In the genomic region with DNA sequence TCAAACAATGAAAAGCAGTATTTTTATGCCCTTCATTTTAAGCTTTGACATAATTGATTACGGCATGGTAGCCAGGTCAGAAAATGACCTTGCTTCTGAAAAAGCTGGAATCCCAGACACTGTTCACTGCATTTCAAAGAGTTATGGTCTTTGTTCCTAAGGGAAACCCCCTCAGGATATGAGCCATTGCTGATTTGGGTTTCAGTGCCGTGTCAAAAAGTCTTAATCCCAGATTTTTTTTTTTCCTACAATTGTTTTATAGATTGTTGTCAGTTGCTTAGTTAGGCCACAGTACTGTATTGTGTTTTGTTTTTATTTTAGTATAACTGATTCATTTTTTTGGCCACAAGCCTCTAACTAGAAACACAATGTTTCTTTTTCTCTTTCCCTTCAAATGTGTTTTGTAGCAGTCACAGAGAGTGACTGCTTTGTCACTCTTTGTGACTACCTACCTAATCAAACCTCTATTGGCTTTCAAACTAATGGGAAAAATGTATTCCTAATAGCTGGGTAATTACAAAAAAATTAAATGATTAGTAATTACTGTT, we compare ENCODE assay signal across 1 cellular context.
TF ChIP-seq lines count a peak whose summit lies in the region.

No MANE protein-coding gene starts in this region.

TF ChIP-seq in GM12878, 131 proteins besides CTCF, POLR2A, EP300 and RAD21 (continued from another document):
- TF ChIP-seq SMAD1 (IDR thresholded peaks at IDR 0.05; ENCODE audit: low read depth, partially characterized antibody), result no peak
- no peak for TF ChIP-seq WRNIP1 (IDR thresholded peaks at IDR 0.05; ENCODE audit: borderline replicate concordance, low read depth, low read length)
- no peak for TF ChIP-seq CBFB (IDR thresholded peaks at IDR 0.05; ENCODE audit: low read depth)
- TF ChIP-seq, protein P1, sequence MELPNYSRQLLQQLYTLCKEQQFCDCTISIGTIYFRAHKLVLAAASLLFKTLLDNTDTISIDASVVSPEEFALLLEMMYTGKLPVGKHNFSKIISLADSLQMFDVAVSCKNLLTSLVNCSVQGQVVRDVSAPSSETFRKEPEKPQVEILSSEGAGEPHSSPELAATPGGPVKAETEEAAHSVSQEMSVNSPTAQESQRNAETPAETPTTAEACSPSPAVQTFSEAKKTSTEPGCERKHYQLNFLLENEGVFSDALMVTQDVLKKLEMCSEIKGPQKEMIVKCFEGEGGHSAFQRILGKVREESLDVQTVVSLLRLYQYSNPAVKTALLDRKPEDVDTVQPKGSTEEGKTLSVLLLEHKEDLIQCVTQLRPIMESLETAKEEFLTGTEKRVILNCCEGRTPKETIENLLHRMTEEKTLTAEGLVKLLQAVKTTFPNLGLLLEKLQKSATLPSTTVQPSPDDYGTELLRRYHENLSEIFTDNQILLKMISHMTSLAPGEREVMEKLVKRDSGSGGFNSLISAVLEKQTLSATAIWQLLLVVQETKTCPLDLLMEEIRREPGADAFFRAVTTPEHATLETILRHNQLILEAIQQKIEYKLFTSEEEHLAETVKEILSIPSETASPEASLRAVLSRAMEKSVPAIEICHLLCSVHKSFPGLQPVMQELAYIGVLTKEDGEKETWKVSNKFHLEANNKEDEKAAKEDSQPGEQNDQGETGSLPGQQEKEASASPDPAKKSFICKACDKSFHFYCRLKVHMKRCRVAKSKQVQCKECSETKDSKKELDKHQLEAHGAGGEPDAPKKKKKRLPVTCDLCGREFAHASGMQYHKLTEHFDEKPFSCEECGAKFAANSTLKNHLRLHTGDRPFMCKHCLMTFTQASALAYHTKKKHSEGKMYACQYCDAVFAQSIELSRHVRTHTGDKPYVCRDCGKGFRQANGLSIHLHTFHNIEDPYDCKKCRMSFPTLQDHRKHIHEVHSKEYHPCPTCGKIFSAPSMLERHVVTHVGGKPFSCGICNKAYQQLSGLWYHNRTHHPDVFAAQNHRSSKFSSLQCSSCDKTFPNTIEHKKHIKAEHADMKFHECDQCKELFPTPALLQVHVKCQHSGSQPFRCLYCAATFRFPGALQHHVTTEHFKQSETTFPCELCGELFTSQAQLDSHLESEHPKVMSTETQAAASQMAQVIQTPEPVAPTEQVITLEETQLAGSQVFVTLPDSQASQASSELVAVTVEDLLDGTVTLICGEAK (IDR thresholded peaks at IDR 0.05; ENCODE audit: borderline replicate concordance), result no peak
- TF ChIP-seq MTA3 (IDR thresholded peaks at IDR 0.05; ENCODE audit: borderline replicate concordance, low read length), result no peak
- TF ChIP-seq CUX1 (IDR thresholded peaks at IDR 0.05; ENCODE audit: insufficient replicate concordance, low read depth, low read length), result no peak
- no peak for TF ChIP-seq MXI1 (IDR thresholded peaks at IDR 0.05; ENCODE audit: low read depth, low read length)
- TF ChIP-seq MYC (IDR thresholded peaks at IDR 0.05; ENCODE audit: insufficient read depth, insufficient read length, insufficient replicate concordance, low read length, severe bottlenecking), result no peak
- TF ChIP-seq RBBP5 (conservative IDR thresholded peaks at IDR 0.05), result no peak
- TF ChIP-seq TARDBP (IDR thresholded peaks at IDR 0.05; ENCODE audit: borderline replicate concordance), result no peak
- TF ChIP-seq CREM (IDR thresholded peaks at IDR 0.05; ENCODE audit: low read depth), result no peak
- no peak for TF ChIP-seq SMARCA5 (IDR thresholded peaks at IDR 0.05)
- no peak for TF ChIP-seq TAF1 (IDR thresholded peaks at IDR 0.05; ENCODE audit: borderline replicate concordance, low read depth, low read length)
- no peak for TF ChIP-seq KLF5 (IDR thresholded peaks at IDR 0.05; ENCODE audit: partially characterized antibody)
- no peak for TF ChIP-seq ASH2L (IDR thresholded peaks at IDR 0.05; ENCODE audit: borderline replicate concordance, low read depth)
- TF ChIP-seq ESRRA (IDR thresholded peaks at IDR 0.05; ENCODE audit: low read length), result no peak
